Comparison of ENCODE assay signal across 7 cellular contexts in genomic region chr1:116538527-116538926, GRCh38. TPM values are rescaled to one million over a fixed set of nuclear protein-coding genes. Genes with fewer than 3 reads are reported as not detected.
DNase-seq lines count a peak whose midpoint lies in the region; ATAC-seq and TF ChIP-seq lines count a peak whose summit lies in the region.

No MANE protein-coding gene starts in this region.

- H3K4me1 ChIP-seq in colonic mucosa: no peaks in the 10 kb centered on the region

- no peaks in the 10 kb centered on the region for H3K27me3 Mint-ChIP-seq in effector memory CD8-positive, alpha-beta T cell
- H3K27me3 Mint-ChIP-seq in endothelial cell (ENCODE audit: unreplicated experiment): no peaks in the 10 kb centered on the region
- H3K27me3 Mint-ChIP-seq in chondrocyte (ENCODE audit: low read depth): no peaks in the 10 kb centered on the region

- H3K9me3 ChIP-seq in colonic mucosa: no peaks in the 10 kb centered on the region

- peaks cover 38 to 44% of the 10 kb centered on the region in 2 donors for H3K4me1 Mint-ChIP-seq in effector memory CD8-positive, alpha-beta T cell (ENCODE audit: low read depth in 2 of 2)
- H3K4me1 Mint-ChIP-seq in endothelial cell (ENCODE audit: unreplicated experiment) (peaks cover 5% of the 10 kb centered on the region), chondrocyte (ENCODE audit: low read depth) (peaks cover 2% of the 10 kb centered on the region)

- H3K36me3 ChIP-seq in colonic mucosa: no peaks in the 10 kb centered on the region

- no peak overlapping the region for H3K27ac ChIP-seq in colonic mucosa

- H3K27me3 ChIP-seq in colonic mucosa: no peaks in the 10 kb centered on the region

- DNase-seq in H4 (ENCODE audit: low spot score) (peak; percentile 5), NCI-H2171 (lab: John Stamatoyannopoulos, UW) (peak; percentile 93), endothelial cell (ENCODE audit: low spot score) (no peak), chondrocyte (ENCODE audit: low spot score) (no peak), colonic mucosa (no peak)
- DNase-seq in effector memory CD8-positive, alpha-beta T cell: no peak

- peak; percentile 77 for ATAC-seq in GM18517 (IDR thresholded peaks at IDR 0.05; ENCODE audit: unreplicated experiment)
- ATAC-seq in effector memory CD8-positive, alpha-beta T cell (replicated peaks): peak; percentile 77

- peak overlapping the region; percentile 44 to 73 for H3K27ac Mint-ChIP-seq in effector memory CD8-positive, alpha-beta T cell
- no peak overlapping the region for H3K27ac Mint-ChIP-seq in endothelial cell (ENCODE audit: unreplicated experiment)
- H3K27ac Mint-ChIP-seq in chondrocyte (ENCODE audit: unreplicated experiment): no peak overlapping the region

- peak overlapping the region in 1 of 2 donors; percentile 14 for H3K4me3 Mint-ChIP-seq in effector memory CD8-positive, alpha-beta T cell
- H3K4me3 Mint-ChIP-seq in endothelial cell (ENCODE audit: unreplicated experiment): no peak overlapping the region
- H3K4me3 Mint-ChIP-seq in chondrocyte (ENCODE audit: unreplicated experiment): no peak overlapping the region

- TF ChIP-seq CTCF in endothelial cell (IDR thresholded peaks at IDR 0.05; ENCODE audit: unreplicated experiment) (no peak), chondrocyte (IDR thresholded peaks at IDR 0.05) (no peak), colonic mucosa (IDR thresholded peaks at IDR 0.05) (no peak)

- H3K9ac ChIP-seq in colonic mucosa (ENCODE audit: low read depth in 2 of 2, low read length in 2 of 2): no peak overlapping the region

- intact Hi-C loops in colonic mucosa (cut with DNase I): no loop called here

- no peak overlapping the region for H3K4me3 ChIP-seq in colonic mucosa

- H3K9me3 Mint-ChIP-seq in effector memory CD8-positive, alpha-beta T cell: no peaks in the 10 kb centered on the region
- H3K9me3 Mint-ChIP-seq in endothelial cell (ENCODE audit: unreplicated experiment) (no peaks in the 10 kb centered on the region), chondrocyte (ENCODE audit: low read depth) (no peaks in the 10 kb centered on the region)

- peaks cover 52% of the 10 kb centered on the region for H3K36me3 Mint-ChIP-seq in effector memory CD8-positive, alpha-beta T cell (ENCODE audit: insufficient read depth)
- H3K36me3 Mint-ChIP-seq in endothelial cell (ENCODE audit: low read depth, unreplicated experiment): peaks cover 33% of the 10 kb centered on the region
- peaks cover 32% of the 10 kb centered on the region for H3K36me3 Mint-ChIP-seq in chondrocyte (ENCODE audit: low read depth)

RNA-seq across cellular contexts. Expression of gene CD58, which starts 32.3 kb away (rescaled TPM):
- total RNA-seq in H4 (2014; rRNA removed; shearing (Covaris generic)): 15.9 and 18.4 TPM in 2 replicates
- 9.0 TPM for total RNA-seq in endothelial cell (ENCODE audit: unreplicated experiment)
- total RNA-seq in chondrocyte: 15.1 to 20.4 TPM (median 19.6 TPM) in 3 replicates
- total RNA-seq in colonic mucosa: 10 to 100 TPM; 16.1 to 25.9 TPM

Comparison
In these comparisons a context has a peak if more than half of its experiments do, and no peak if none do; other contexts are left out.
1. DNase-seq: peak in H4 (single experiment) and NCI-H2171 (single experiment); none in effector memory CD8-positive, alpha-beta T cell (0 of 3), endothelial cell (single experiment), chondrocyte (single experiment) and colonic mucosa (single experiment).
2. H3K27ac Mint-ChIP-seq: peak in effector memory CD8-positive, alpha-beta T cell (2 of 2); none in endothelial cell (single experiment) and chondrocyte (single experiment).